17 cellular contexts compared by ENCODE assay signal in genomic region chr2:69615078-69615630, GRCh38. TPM values are rescaled to one million over a fixed set of nuclear protein-coding genes. Genes with fewer than 3 reads are reported as not detected.
DNase-seq lines count a peak whose midpoint lies in the region; ATAC-seq and TF ChIP-seq lines count a peak whose summit lies in the region.
"Had no signal": no experiment of that assay in that cellular context is flagged by ENCODE, and none has a peak within 500 bp of the region (broad histone marks: within the 10 kb centered on the region; RNA-seq: fewer than 3 reads in every experiment).

No MANE protein-coding gene starts in this region.

- no peaks in the 10 kb centered on the region for H3K27me3 Mint-ChIP-seq in CD4-positive, CD25-positive, alpha-beta regulatory T cell
- H3K27me3 Mint-ChIP-seq in T-helper 17 cell (no peaks in the 10 kb centered on the region), immature natural killer cell (ENCODE audit: low read depth in 3 of 3) (peaks cover 0 to 2% (median 1%) of the 10 kb centered on the region in 3 donors)

- peak overlapping the region; percentile 2 to 35 (median 17) for H3K4me3 Mint-ChIP-seq in CD4-positive, CD25-positive, alpha-beta regulatory T cell
- no peak overlapping the region for H3K4me3 Mint-ChIP-seq in T-helper 17 cell
- H3K4me3 Mint-ChIP-seq in immature natural killer cell: peak overlapping the region in 4 of 5 donors; percentile 32 to 59 (median 46)

- H3K36me3 Mint-ChIP-seq in CD4-positive, CD25-positive, alpha-beta regulatory T cell: peaks cover 49% of the 10 kb centered on the region
- peaks cover 2% of the 10 kb centered on the region for H3K36me3 Mint-ChIP-seq in T-helper 17 cell (ENCODE audit: low read depth)
- peaks cover 0 to 4% (median 0%) of the 10 kb centered on the region in 3 donors for H3K36me3 Mint-ChIP-seq in immature natural killer cell

- in situ Hi-C loops in Caki2 (cut with HindIII; ENCODE audit: low pct_unique_long_range_greater_than_20kb, low sequenced_read_pairs): no loop called here

- no peak for TF ChIP-seq POLR2A in breast epithelium (IDR thresholded peaks at IDR 0.05)

- peaks cover 40% of the 10 kb centered on the region for H3K36me3 ChIP-seq in CD4-positive, CD25-positive, alpha-beta regulatory T cell (ENCODE audit: control insufficient read depth, insufficient read depth, low read length)
- H3K36me3 ChIP-seq in psoas muscle (ENCODE audit: insufficient read depth in 1 of 2, low read depth in 1 of 2) (no peaks in the 10 kb centered on the region), breast epithelium (no peaks in the 10 kb centered on the region)
- H3K36me3 ChIP-seq: sigmoid colon, vagina had no signal

- DNase-seq in CD4-positive, CD25-positive, alpha-beta regulatory T cell: no peak
- peak; percentile 14 for DNase-seq in Caki2 (ENCODE audit: low read depth)
- DNase-seq in T-helper 17 cell: no peak
- DNase-seq in immature natural killer cell: no peak
- DNase-seq in psoas muscle: no peak
- DNase-seq in breast epithelium (ENCODE audit: low spot score in 2 of 2): no peak
- DNase-seq: activated CD4-positive, alpha-beta T cell treated with anti-CD3 and anti-CD28 coated beads, Interleukin-2, amount 50 U/mL, for 1 hour; activated T-cell treated with anti-CD3 and anti-CD28 coated beads, Interleukin-2, amount 50 U/mL, for 48 hours; central memory CD4-positive, alpha-beta T cell; glutamatergic neuron; left ventricle myocardium superior; NCI-H1436; NK-92 treated with Interleukin-12 subunit alpha and Interleukin-12 subunit beta, amount 100 ng/mL, for 24 hours; sigmoid colon had no signal

- peak overlapping the region; percentile 63 to 76 (median 72) for H3K27ac Mint-ChIP-seq in CD4-positive, CD25-positive, alpha-beta regulatory T cell
- H3K27ac Mint-ChIP-seq in T-helper 17 cell (peak overlapping the region; percentile 67), immature natural killer cell (peak overlapping the region in 5 of 6 donors; percentile 84 to 92 (median 88))

- intact Hi-C loops in psoas muscle (cut with DNase I): no loop called here
- intact Hi-C loops in breast epithelium (cut with DNase I; ENCODE audit: low total_unique reads): no loop called here

- H3K4me1 Mint-ChIP-seq in CD4-positive, CD25-positive, alpha-beta regulatory T cell: peaks cover 26 to 60% (median 51%) of the 10 kb centered on the region in 4 donors
- peaks cover 41% of the 10 kb centered on the region for H3K4me1 Mint-ChIP-seq in T-helper 17 cell
- peaks cover 0 to 21% of the 10 kb centered on the region in 2 donors for H3K4me1 Mint-ChIP-seq in immature natural killer cell

- TF ChIP-seq CTCF in psoas muscle (IDR thresholded peaks at IDR 0.05) (no peak), breast epithelium (IDR thresholded peaks at IDR 0.05) (no peak)

- no peak overlapping the region for H3K27ac ChIP-seq in CD4-positive, CD25-positive, alpha-beta regulatory T cell (ENCODE audit: insufficient read depth, low read length, poor library complexity, severe bottlenecking)
- H3K27ac ChIP-seq in psoas muscle: no peak overlapping the region
- no peak overlapping the region for H3K27ac ChIP-seq in breast epithelium
- H3K27ac ChIP-seq: RWPE1, sigmoid colon, vagina had no signal

- no peaks in the 10 kb centered on the region for H3K9me3 ChIP-seq in CD4-positive, CD25-positive, alpha-beta regulatory T cell (ENCODE audit: control insufficient read depth in 2 of 2, low read length in 2 of 2)
- H3K9me3 ChIP-seq in T-helper 17 cell (ENCODE audit: control insufficient read depth, low read length, poor library complexity, severe bottlenecking): no peaks in the 10 kb centered on the region
- H3K9me3 ChIP-seq in psoas muscle: peaks cover 1% of the 10 kb centered on the region
- no peaks in the 10 kb centered on the region for H3K9me3 ChIP-seq in breast epithelium
- H3K9me3 ChIP-seq: sigmoid colon, vagina had no signal

- WGBS in psoas muscle, 3 donors: 88 to 94% (median 93%) methylated on average over 7 of the region's 7 CpGs

- H3K4me3 ChIP-seq in CD4-positive, CD25-positive, alpha-beta regulatory T cell (ENCODE audit: low read depth, low read length): no peak overlapping the region
- H3K4me3 ChIP-seq in psoas muscle: no peak overlapping the region
- H3K4me3 ChIP-seq in breast epithelium: no peak overlapping the region
- H3K4me3 ChIP-seq: sigmoid colon, vagina had no signal

- peaks cover 78% of the 10 kb centered on the region for H3K4me1 ChIP-seq in CD4-positive, CD25-positive, alpha-beta regulatory T cell (ENCODE audit: control insufficient read depth, insufficient read depth, low read length, poor library complexity, severe bottlenecking)
- H3K4me1 ChIP-seq in psoas muscle (peaks cover 32% of the 10 kb centered on the region), breast epithelium (peaks cover 0 to 6% of the 10 kb centered on the region in 2 donors)

- H3K27me3 ChIP-seq in CD4-positive, CD25-positive, alpha-beta regulatory T cell (ENCODE audit: control insufficient read depth, insufficient read depth, low read length): no peaks in the 10 kb centered on the region
- H3K27me3 ChIP-seq in psoas muscle (ENCODE audit: insufficient read depth in 3 of 3, low read length in 2 of 3): no peaks in the 10 kb centered on the region
- H3K27me3 ChIP-seq in breast epithelium: no peaks in the 10 kb centered on the region
- H3K27me3 ChIP-seq: sigmoid colon, vagina had no signal

- no peak for ATAC-seq in CD4-positive, CD25-positive, alpha-beta regulatory T cell (ENCODE audit: low read depth in 2 of 2)
- ATAC-seq in T-helper 17 cell: no peak
- no peak for ATAC-seq in psoas muscle
- no peak for ATAC-seq in GM19452 (IDR thresholded peaks at IDR 0.05; ENCODE audit: unreplicated experiment)
- ATAC-seq: left ventricle myocardium superior had no signal

- peaks cover 0 to 2% (median 0%) of the 10 kb centered on the region in 7 donors for H3K9me3 Mint-ChIP-seq in CD4-positive, CD25-positive, alpha-beta regulatory T cell
- no peaks in the 10 kb centered on the region for H3K9me3 Mint-ChIP-seq in immature natural killer cell

RNA-seq across cellular contexts. Expression of gene AAK1, which starts 28.4 kb away (rescaled TPM):
- total RNA-seq in CD4-positive, CD25-positive, alpha-beta regulatory T cell: 258 TPM
- 10 to 100 TPM; 70.7 to 99.5 (median 72.4) TPM for polyA plus RNA-seq in CD4-positive, CD25-positive, alpha-beta regulatory T cell
- 15.9 and 19.1 TPM in 2 replicates for total RNA-seq in Caki2 (2014; rRNA removed; shearing (Covaris generic); ENCODE audit: low replicate concordance)
- total RNA-seq in T-helper 17 cell (100 to 1,000 TPM; 187 to 243 TPM), psoas muscle (10 to 100 TPM; 52.5 to 95.2 (median 65.0) TPM), breast epithelium (10 to 100 TPM; 37.9 to 54.0 (median 44.9) TPM)
- polyA plus RNA-seq in immature natural killer cell (100 to 1,000 TPM in 1 of 3 donors, 10 to 100 TPM in 2; 23.1 to 121 (median 38.2) TPM), psoas muscle (10 to 100 TPM in 2 of 3 donors, 1 to 10 TPM in 1; 7.8 to 21.9 (median 14.7) TPM)
